ENCODE assay signal across 16 cellular contexts in genomic region chr15:80168421-80168820, GRCh38.
"Had no signal": no experiment of that assay in that cellular context is flagged by ENCODE, and none has a peak within 500 bp of the region (broad histone marks: within the 10 kb centered on the region; RNA-seq: fewer than 3 reads in every experiment).

No MANE protein-coding gene starts in this region.

- H3K27me3 Mint-ChIP-seq: naive thymus-derived CD4-positive, alpha-beta T cell; progenitor cell of endocrine pancreas had no signal

- H3K9me3 Mint-ChIP-seq: immature natural killer cell; naive thymus-derived CD4-positive, alpha-beta T cell had no signal

- H3K4me3 ChIP-seq: coronary artery, esophagus muscularis mucosa, smooth muscle cell, upper lobe of left lung, uterus had no signal

- H3K4me3 Mint-ChIP-seq: endodermal cell; immature natural killer cell; naive thymus-derived CD4-positive, alpha-beta T cell had no signal

- H3K27ac ChIP-seq: coronary artery, esophagus muscularis mucosa, neutrophil, upper lobe of left lung, uterus had no signal

- FAIRE-seq: endothelial cell of umbilical vein had no signal

- H3K36me3 ChIP-seq: neutrophil, uterus had no signal

- H3K27ac Mint-ChIP-seq: endodermal cell; immature natural killer cell; naive thymus-derived CD4-positive, alpha-beta T cell; progenitor cell of endocrine pancreas had no signal

- H3K9me3 ChIP-seq: esophagus muscularis mucosa, neutrophil, upper lobe of left lung, uterus had no signal

- H3K4me1 ChIP-seq: uterus had no signal

- H3K27me3 ChIP-seq: esophagus muscularis mucosa, neutrophil, upper lobe of left lung, uterus had no signal

- H3K4me1 Mint-ChIP-seq: endodermal cell; immature natural killer cell; naive thymus-derived CD4-positive, alpha-beta T cell had no signal

- ATAC-seq: naive thymus-derived CD4-positive, alpha-beta T cell; right cardiac atrium had no signal

- DNase-seq: effector CD4-positive, alpha-beta T cell; endodermal cell; foreskin fibroblast; immature natural killer cell; naive thymus-derived CD4-positive, alpha-beta T cell; right cardiac atrium; stimulated activated CD4-positive, alpha-beta T cell treated with anti-CD3 and anti-CD28 coated beads, Interleukin-2, amount 100 ng/mL, for 48 hours; stimulated activated naive CD4-positive, alpha-beta T cell treated with Interleukin-2 at 50 U/mL for 16 hours; upper lobe of left lung; uterus had no signal

- H3K4me2 ChIP-seq: smooth muscle cell had no signal
